In genomic region chr15:101439920-101440319, GRCh38 we compare ENCODE assay signal across 11 cellular contexts. TPM values are rescaled to one million over a fixed set of nuclear protein-coding genes. Genes with fewer than 3 reads are reported as not detected.
DNase-seq lines count a peak whose midpoint lies in the region; ATAC-seq, FAIRE-seq and TF ChIP-seq lines count a peak whose summit lies in the region.
"Had no signal": no experiment of that assay in that cellular context is flagged by ENCODE, and none has a peak within 500 bp of the region (broad histone marks: within the 10 kb centered on the region; RNA-seq: fewer than 3 reads in every experiment).

No MANE protein-coding gene starts in this region.

- H3K27ac ChIP-seq in cingulate gyrus (ENCODE audit: low read depth, low read length) (peak overlapping the region; percentile 40), hepatocyte (peak overlapping the region; percentile 76), subcutaneous abdominal adipose tissue (ENCODE audit: low read depth, low read length) (no peak overlapping the region)

- H4K20me1 ChIP-seq in hepatocyte (ENCODE audit: insufficient read depth, poor library complexity, severe bottlenecking) = no peaks in the 10 kb centered on the region

- H3K27ac Mint-ChIP-seq in activated T-cell treated with anti-CD3 and anti-CD28 coated beads, Interleukin-2, amount 50 U/mL, for 72 hours = no peak overlapping the region
- H3K27ac Mint-ChIP-seq: activated naive CD8-positive, alpha-beta T cell treated with anti-CD3 and anti-CD28 coated beads, Interleukin-2, amount 10 ng/mL, durations not matched to agents 7 days and 5 days had no signal

- no peak overlapping the region for H2AFZ ChIP-seq in hepatocyte

- H3K4me3 ChIP-seq in hepatocyte = no peak overlapping the region
- peak overlapping the region in 4 of 5 donors; percentile 27 to 40 (median 30) for H3K4me3 ChIP-seq in subcutaneous abdominal adipose tissue (ENCODE audit: low read depth in 1 of 5, low read length in 5 of 5)

- H3K4me1 Mint-ChIP-seq in activated T-cell treated with anti-CD3 and anti-CD28 coated beads, Interleukin-2, amount 50 U/mL, for 72 hours (ENCODE audit: low read depth) = peaks cover 6% of the 10 kb centered on the region

- H3K9me3 ChIP-seq in hepatocyte (ENCODE audit: low read depth) (no peaks in the 10 kb centered on the region), subcutaneous abdominal adipose tissue (ENCODE audit: control insufficient read depth in 5 of 5, low read length in 5 of 5) (no peaks in the 10 kb centered on the region)

- no peaks in the 10 kb centered on the region for H3K9me3 Mint-ChIP-seq in activated T-cell treated with anti-CD3 and anti-CD28 coated beads, Interleukin-2, amount 50 U/mL, for 72 hours
- H3K9me3 Mint-ChIP-seq: activated naive CD8-positive, alpha-beta T cell treated with anti-CD3 and anti-CD28 coated beads, Interleukin-2, amount 10 ng/mL, durations not matched to agents 7 days and 5 days had no signal

- H3K4me2 ChIP-seq in hepatocyte = peak overlapping the region; percentile 64

- H3K4me3 Mint-ChIP-seq in activated T-cell treated with anti-CD3 and anti-CD28 coated beads, Interleukin-2, amount 50 U/mL, for 72 hours = no peak overlapping the region
- H3K4me3 Mint-ChIP-seq: activated naive CD8-positive, alpha-beta T cell treated with anti-CD3 and anti-CD28 coated beads, Interleukin-2, amount 10 ng/mL, durations not matched to agents 7 days and 5 days had no signal

- H3K79me2 ChIP-seq in hepatocyte = no peaks in the 10 kb centered on the region

- H3K4me1 ChIP-seq in hepatocyte (ENCODE audit: insufficient read depth) (peaks cover 33% of the 10 kb centered on the region), subcutaneous abdominal adipose tissue (ENCODE audit: control insufficient read depth in 5 of 5, insufficient read depth in 5 of 5, low read length in 5 of 5) (peaks cover 0 to 21% (median 13%) of the 10 kb centered on the region in 5 donors)

- WGBS in hepatocyte (ENCODE audit: low lambda C conversion rate, missing lambda C conversion rate) = 66% methylated on average over 7 of the region's 7 CpGs

- FAIRE-seq in GM19239 (lab: Jason Lieb, UNC) = no peak

- H3K9ac ChIP-seq in subcutaneous abdominal adipose tissue (ENCODE audit: low read length in 5 of 5) = no peak overlapping the region

- H3K9me2 ChIP-seq in hepatocyte (replicated peaks; ENCODE audit: insufficient read depth) = no peaks in the 10 kb centered on the region

- no peaks in the 10 kb centered on the region for H3K36me3 Mint-ChIP-seq in activated T-cell treated with anti-CD3 and anti-CD28 coated beads, Interleukin-2, amount 50 U/mL, for 72 hours (ENCODE audit: insufficient read depth in 2 of 2)
- H3K36me3 Mint-ChIP-seq: activated naive CD8-positive, alpha-beta T cell treated with anti-CD3 and anti-CD28 coated beads, Interleukin-2, amount 10 ng/mL, durations not matched to agents 7 days and 5 days had no signal

- peaks cover 17% of the 10 kb centered on the region for H3K27me3 Mint-ChIP-seq in activated T-cell treated with anti-CD3 and anti-CD28 coated beads, Interleukin-2, amount 50 U/mL, for 72 hours (ENCODE audit: low read depth)

- H3K27me3 ChIP-seq in hepatocyte = no peaks in the 10 kb centered on the region
- H3K27me3 ChIP-seq in subcutaneous abdominal adipose tissue (ENCODE audit: control insufficient read depth in 5 of 5, insufficient read depth in 4 of 5, low read length in 5 of 5) = peaks cover 0 to 11% (median 0%) of the 10 kb centered on the region in 5 donors

- no peak for TF ChIP-seq CTCF in hepatocyte (IDR thresholded peaks at IDR 0.05; ENCODE audit: poor library complexity)

- DNase-seq in GM04503 (ENCODE audit: low read depth) = peak; percentile 55
- no peak for DNase-seq in hepatocyte (ENCODE audit: low spot score)
- DNase-seq in GM19239 (ENCODE audit: insufficient read length, low spot score) = no peak
- no peak for DNase-seq in kidney tubule cell (ENCODE audit: low spot score)
- DNase-seq in activated T-cell treated with anti-CD3 and anti-CD28 coated beads, Interleukin-2, amount 50 U/mL, for 72 hours = no peak
- DNase-seq: activated naive CD8-positive, alpha-beta T cell treated with anti-CD3 and anti-CD28 coated beads, Interleukin-2, amount 10 ng/mL, durations not matched to agents 7 days and 5 days; stimulated activated CD4-positive, alpha-beta T cell treated with anti-CD3 and anti-CD28 coated beads, Interleukin-4, amount 100 ng/mL, for 4 hours; stimulated activated naive CD8-positive, alpha-beta T cell treated with anti-CD3 and anti-CD28 coated beads, Interleukin-15, Interleukin-2, amounts not matched to agents 100 U/mL and 50 U/mL, for 24 hours had no signal

- ATAC-seq in GM19023 (IDR thresholded peaks at IDR 0.05; ENCODE audit: unreplicated experiment) = no peak
- ATAC-seq in activated T-cell treated with anti-CD3 and anti-CD28 coated beads, Interleukin-2, amount 50 U/mL, for 72 hours (replicated peaks in 1 of 2) = no peak
- ATAC-seq: stimulated activated naive CD8-positive, alpha-beta T cell treated with anti-CD3 and anti-CD28 coated beads, Interleukin-15, Interleukin-2, amounts not matched to agents 100 U/mL and 50 U/mL, for 24 hours had no signal

- H3K36me3 ChIP-seq in hepatocyte (replicated peaks; ENCODE audit: insufficient read depth, low read depth) = no peaks in the 10 kb centered on the region
- no peaks in the 10 kb centered on the region for H3K36me3 ChIP-seq in subcutaneous abdominal adipose tissue (ENCODE audit: control insufficient read depth in 5 of 5, insufficient read depth in 5 of 5, low read length in 5 of 5)

RNA-seq across cellular contexts. Expression of gene PCSK6, which starts 49.6 kb away (rescaled TPM):
- total RNA-seq in hepatocyte = 40.5 and 52.5 TPM in 2 replicates
- 31.7 and 36.0 TPM in 2 replicates for polyA plus RNA-seq in hepatocyte
- total RNA-seq in activated T-cell treated with anti-CD3 and anti-CD28 coated beads, Interleukin-2, amount 50 U/mL, for 72 hours = 1 to 10 TPM in 1 of 2 donors, under 1 TPM in 1; 0.51 to 2.3 TPM

Comparison
In these comparisons a context has a peak if more than half of its experiments do, and no peak if none do; other contexts are left out.
1. RNA of gene PCSK6, which starts 49.6 kb away (total RNA-seq): 40.5 to 52.5 TPM in hepatocyte; 0.51 to 2.3 TPM in activated T-cell treated with anti-CD3 and anti-CD28 coated beads, Interleukin-2, amount 50 U/mL, for 72 hours; every median in the first group is over 10 times any median in the second.